In genomic region chr2:119264781-119265692, GRCh38 we compare ENCODE assay signal across 8 cellular contexts. TPM values are rescaled to one million over a fixed set of nuclear protein-coding genes. Genes with fewer than 3 reads are reported as not detected.
DNase-seq lines count a peak whose midpoint lies in the region; ATAC-seq and TF ChIP-seq lines count a peak whose summit lies in the region.

No MANE protein-coding gene starts in this region.

- peaks cover 9% of the 10 kb centered on the region for H3K27me3 Mint-ChIP-seq in mesothelial cell of epicardium (ENCODE audit: low read depth)

- no peaks in the 10 kb centered on the region for H3K36me3 ChIP-seq in colonic mucosa
- H3K36me3 ChIP-seq in vagina: no peaks in the 10 kb centered on the region

- no peaks in the 10 kb centered on the region for H3K36me3 Mint-ChIP-seq in mesothelial cell of epicardium

- no peaks in the 10 kb centered on the region for H3K4me1 ChIP-seq in colonic mucosa
- H3K4me1 ChIP-seq in vagina: no peaks in the 10 kb centered on the region

- H3K4me1 Mint-ChIP-seq in mesothelial cell of epicardium: no peaks in the 10 kb centered on the region

- no peak overlapping the region for H3K9ac ChIP-seq in colonic mucosa (ENCODE audit: low read depth in 2 of 2, low read length in 2 of 2)

- ATAC-seq in GM18502 (IDR thresholded peaks at IDR 0.05; ENCODE audit: poor library complexity, unreplicated experiment) (peak; percentile 97), HG02642 (IDR thresholded peaks at IDR 0.05; ENCODE audit: poor library complexity, unreplicated experiment) (peak; percentile 96)

- no peak overlapping the region for H3K4me3 ChIP-seq in colonic mucosa
- H3K4me3 ChIP-seq in vagina: no peak overlapping the region

- intact Hi-C loops in colonic mucosa (cut with DNase I) (no loop called here), vagina (cut with DNase I) (loop anchor here (10.0 kb wide), 1 partner anchor 150 kb away; no protein-coding TSS in a partner anchor)

- no peak for TF ChIP-seq POLR2A in vagina (IDR thresholded peaks at IDR 0.05)

- H3K27ac Mint-ChIP-seq in mesothelial cell of epicardium: no peak overlapping the region

- H3K9me3 ChIP-seq in colonic mucosa (no peaks in the 10 kb centered on the region), vagina (no peaks in the 10 kb centered on the region)

- H3K27me3 ChIP-seq in colonic mucosa (no peaks in the 10 kb centered on the region), vagina (no peaks in the 10 kb centered on the region)

- H3K9me3 Mint-ChIP-seq in mesothelial cell of epicardium: no peaks in the 10 kb centered on the region

- peak; percentile 64 for DNase-seq in AG08396 (ENCODE audit: low spot score)
- DNase-seq in MV-4-11 (lab: John Stamatoyannopoulos, UW): peak; percentile 9
- DNase-seq in SK-N-DZ (ENCODE audit: low spot score): peak; percentile 63
- DNase-seq in colonic mucosa: peak; percentile 36
- DNase-seq in mesothelial cell of epicardium (ENCODE audit: low spot score in 2 of 2, unreplicated experiment in 2 of 2): peak in 1 of 2 experiments; percentile 62
- DNase-seq in vagina (ENCODE audit: extremely low spot score in 2 of 2): peak; percentile 79 to 88

- TF ChIP-seq CTCF in colonic mucosa (IDR thresholded peaks at IDR 0.05): peak; percentile 70
- peak; percentile 73 for TF ChIP-seq CTCF in mesothelial cell of epicardium (IDR thresholded peaks at IDR 0.05; ENCODE audit: unreplicated experiment)
- TF ChIP-seq CTCF in vagina (IDR thresholded peaks at IDR 0.05): peak; percentile 7 to 40 (median 34)

- no peak overlapping the region for H3K27ac ChIP-seq in colonic mucosa
- H3K27ac ChIP-seq in vagina: no peak overlapping the region

- H3K4me3 Mint-ChIP-seq in mesothelial cell of epicardium: no peak overlapping the region

RNA-seq across cellular contexts. Expression of gene STEAP3, which starts 41.4 kb away (rescaled TPM):
- polyA plus RNA-seq in SK-N-DZ (2014; cell fraction: cytosol; rRNA removed): 2.7 and 3.6 TPM in 2 replicates
- polyA plus RNA-seq in SK-N-DZ (2014; cell fraction: nucleus; rRNA removed): 2.8 and 8.0 TPM in 2 replicates
- 10 to 100 TPM; 26.6 to 52.2 TPM for total RNA-seq in colonic mucosa
- 0.89 to 0.94 TPM (median 0.93 TPM) in 3 replicates for total RNA-seq in mesothelial cell of epicardium
- total RNA-seq in vagina: 22.1 TPM

Comparison
In these comparisons a context has a peak if more than half of its experiments do, and no peak if none do; other contexts are left out.
1. RNA of gene STEAP3, which starts 41.4 kb away (total RNA-seq): 26.6 to 52.2 TPM in colonic mucosa and 22.1 TPM in vagina (single experiment); 0.89 to 0.94 TPM in mesothelial cell of epicardium; every median in the first group is over 10 times any median in the second.
2. Peak in every context shown above with its lines, with median percentiles within 50 percentile points of each other: CTCF ChIP-seq.